In the genomic region with DNA sequence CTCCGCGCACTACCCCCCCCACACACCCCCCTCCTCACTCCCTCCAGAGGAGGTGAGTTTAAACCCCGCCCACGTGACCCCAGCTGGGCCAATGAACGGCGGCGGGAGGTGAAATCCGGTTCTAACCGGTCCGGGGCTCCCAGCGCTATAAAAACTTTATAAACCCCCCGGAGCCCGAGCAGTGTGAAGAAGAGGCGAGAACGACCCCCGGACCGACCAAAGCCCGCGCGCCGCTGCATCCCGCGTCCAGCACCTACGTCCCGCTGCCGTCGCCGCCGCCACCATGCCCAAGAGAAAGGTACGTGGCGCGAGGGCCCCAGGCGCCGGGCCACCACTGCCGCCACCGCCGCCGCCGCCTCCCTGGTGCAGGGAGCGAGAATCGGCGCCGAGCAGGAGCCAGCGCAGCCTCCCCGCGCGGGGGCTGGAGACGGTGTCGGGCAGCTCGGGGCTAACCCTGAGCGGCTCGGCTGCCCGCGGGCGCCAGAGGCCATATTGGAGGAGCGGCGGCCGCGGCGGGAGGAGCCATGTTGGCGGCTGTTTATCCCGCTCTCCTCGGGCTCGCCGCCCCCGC, we compare ENCODE assay signal across 8 cellular contexts. TPM values are rescaled to one million over a fixed set of nuclear protein-coding genes. Genes with fewer than 3 reads are reported as not detected.
A peak's percentile ranks its signal among the peaks of the same experiment; 100 is the strongest.
DNase-seq lines count a peak whose midpoint lies in the region; ATAC-seq, FAIRE-seq and TF ChIP-seq lines count a peak whose summit lies in the region.

HMGN2 (plus strand) TSS at position 111 of the 571 bp plus-strand sequence; CDS start at position 284, 173 bp downstream.

- CTCF ChIA-PET in HepG2 (lab: Yijun Ruan, JAX; ENCODE audit: low intra/inter-chr PET ratio, low total read pairs) = no interaction called here

- no peak for FAIRE-seq in HepG2 (lab: Jason Lieb, UNC)

- WGBS in HepG2 (ENCODE audit: low lambda C conversion rate) = 0% methylated on average over 4 of the region's 66 CpGs

- H3K27ac ChIP-seq in HepG2 (ENCODE audit: extremely low read length, insufficient read depth, low read length) = peak within 1 kb of the TSS; percentile 100

- TF ChIP-seq EP300 in HepG2 (IDR thresholded peaks at IDR 0.05; ENCODE audit: low read depth in 2 of 2, low read length in 2 of 2) (no peak), HepG2 (CRISPR knock-in tag; IDR thresholded peaks at IDR 0.05; ENCODE audit: borderline replicate concordance) (no peak)

- TF ChIP-seq RAD21 in HepG2 (CRISPR knock-in tag; IDR thresholded peaks at IDR 0.05) = peak; percentile 28

- TF ChIP-seq CTCF in AG09309 (IDR thresholded peaks at IDR 0.05; ENCODE audit: control insufficient read depth, insufficient read depth, low read depth, low read length, missing control alignments) = no peak
- TF ChIP-seq CTCF in HepG2 (CRISPR knock-in tag; IDR thresholded peaks at IDR 0.05) = no peak

- ATAC-seq in GM19043 (IDR thresholded peaks at IDR 0.05; ENCODE audit: low read depth, unreplicated experiment) = peak; percentile 48
- ATAC-seq in HG03342 (IDR thresholded peaks at IDR 0.05; ENCODE audit: unreplicated experiment) = peak; percentile 45
- peak; percentile 76 for ATAC-seq in HepG2

- H3K9me3 ChIP-seq in HepG2 (ENCODE audit: low read length) = no peaks in the 10 kb centered on the region

- in situ Hi-C loops in HepG2 (cut with HindIII; ENCODE audit: extremely low pct_ligation_motif_present, low pct_unique_long_range_greater_than_20kb) = no loop called here

- intact Hi-C loops in HepG2 (cut with micrococcal nuclease; ENCODE audit: unreplicated experiment) = no loop called here

- H3K9ac ChIP-seq in HepG2 (ENCODE audit: insufficient read depth, low read depth, low read length) = peak within 1 kb of the TSS; percentile 99

- peaks cover 18% of the 10 kb centered on the region for H3K79me2 ChIP-seq in HepG2 (ENCODE audit: insufficient read depth, low read length)

- H3K4me3 ChIP-seq in AG09309 (ENCODE audit: control insufficient read depth, low read depth, low read length) (peak within 1 kb of the TSS; percentile 59), HepG2 (replicated peaks in 1 of 3; ENCODE audit: insufficient read depth in 1 of 3, low read depth in 2 of 3, low read length in 3 of 3) (peak within 1 kb of the TSS; percentile 78 to 86 (median 85))

- peaks cover 4 to 51% of the 10 kb centered on the region in 2 experiments for H3K36me3 ChIP-seq in HepG2 (replicated peaks in 1 of 2; ENCODE audit: control insufficient read depth in 1 of 2, insufficient read depth in 2 of 2, low read length in 2 of 2)

- no peak within 1 kb of the TSS for H2AFZ ChIP-seq in HepG2 (ENCODE audit: low read length)

- peak within 1 kb of the TSS; percentile 96 for H3K4me2 ChIP-seq in HepG2 (ENCODE audit: low read depth, low read length)

- no TSS peak for BruUV-seq in HepG2 (replicated peaks; lab: Mats Ljungman, UMichigan)

- DNase-seq in AG09309 (ENCODE audit: low read depth) (peak; percentile 49), NCI-H69 (lab: John Stamatoyannopoulos, UW) (peak; percentile 95), dermis blood vessel endothelial cell (peak; percentile 85), HepG2 (ENCODE audit: low spot score) (peak; percentile 82)
- peak; percentile 71 to 88 for DNase-seq in activated CD4-positive, alpha-beta T cell treated with anti-CD3 and anti-CD28 coated beads, Interleukin-2, amount 50 U/mL, for 24 hours (ENCODE audit: low read depth in 1 of 2, low spot score in 1 of 2)
- peak; percentile 87 for DNase-seq in stimulated activated CD4-positive, alpha-beta T cell treated with anti-CD3 and anti-CD28 coated beads, Interleukin-2, amount 100 ng/mL, for 4 hours (ENCODE audit: low read depth)

- H3K27me3 ChIP-seq in HepG2 (ENCODE audit: control insufficient read depth in 1 of 2, insufficient read depth in 2 of 2, low read length in 2 of 2) = no peaks in the 10 kb centered on the region; a peak in 1 of 5 replicates

- H3K4me1 ChIP-seq in HepG2 (ENCODE audit: insufficient read depth, low read length) = peaks cover 31% of the 10 kb centered on the region

- H4K20me1 ChIP-seq in HepG2 (ENCODE audit: insufficient read depth, low read length) = peaks cover 12% of the 10 kb centered on the region

- TF ChIP-seq POLR2A in HepG2 (IDR thresholded peaks at IDR 0.05; ENCODE audit: insufficient read depth in 1 of 2, low read depth in 2 of 2, low read length in 2 of 2) = peak; percentile 49 to 71; a peak in 3 of 4 replicates

- POLR2A ChIA-PET in HepG2 (lab: Yijun Ruan, JAX) = interaction anchor here (0.6 to 3.1 kb wide), 6 partner anchors 8 to 160 kb away, joined by 3 to 29 read pairs (median 6); partner anchors contain the start of gene DHDDS

TF ChIP-seq in HepG2, 621 proteins besides CTCF, POLR2A, EP300 and RAD21 (continues in another document):
- TF ChIP-seq ZNF574 (CRISPR knock-in tag; IDR thresholded peaks at IDR 0.05) (peak; percentile 8; the same call in 1 of the 2 replicates), SAFB2 (CRISPR knock-in tag; IDR thresholded peaks at IDR 0.05; ENCODE audit: borderline replicate concordance, low read depth) (peak; percentile 6; the same call in 1 of the 2 replicates), ZNF773 (CRISPR knock-in tag; IDR thresholded peaks at IDR 0.05; ENCODE audit: borderline replicate concordance) (peak; percentile 35; the same call in 1 of the 2 replicates)
- TF ChIP-seq, protein P1, sequence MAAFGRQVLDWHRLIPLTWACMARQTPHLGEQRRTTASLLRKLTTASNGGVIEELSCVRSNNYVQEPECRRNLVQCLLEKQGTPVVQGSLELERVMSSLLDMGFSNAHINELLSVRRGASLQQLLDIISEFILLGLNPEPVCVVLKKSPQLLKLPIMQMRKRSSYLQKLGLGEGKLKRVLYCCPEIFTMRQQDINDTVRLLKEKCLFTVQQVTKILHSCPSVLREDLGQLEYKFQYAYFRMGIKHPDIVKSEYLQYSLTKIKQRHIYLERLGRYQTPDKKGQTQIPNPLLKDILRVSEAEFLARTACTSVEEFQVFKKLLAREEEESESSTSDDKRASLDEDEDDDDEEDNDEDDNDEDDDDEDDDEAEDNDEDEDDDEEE (CRISPR knock-in tag; IDR thresholded peaks at IDR 0.05) = peak; percentile 72; the same call in 1 of the 2 replicates
- TF ChIP-seq, protein P2, sequence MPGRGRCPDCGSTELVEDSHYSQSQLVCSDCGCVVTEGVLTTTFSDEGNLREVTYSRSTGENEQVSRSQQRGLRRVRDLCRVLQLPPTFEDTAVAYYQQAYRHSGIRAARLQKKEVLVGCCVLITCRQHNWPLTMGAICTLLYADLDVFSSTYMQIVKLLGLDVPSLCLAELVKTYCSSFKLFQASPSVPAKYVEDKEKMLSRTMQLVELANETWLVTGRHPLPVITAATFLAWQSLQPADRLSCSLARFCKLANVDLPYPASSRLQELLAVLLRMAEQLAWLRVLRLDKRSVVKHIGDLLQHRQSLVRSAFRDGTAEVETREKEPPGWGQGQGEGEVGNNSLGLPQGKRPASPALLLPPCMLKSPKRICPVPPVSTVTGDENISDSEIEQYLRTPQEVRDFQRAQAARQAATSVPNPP (CRISPR knock-in tag; IDR thresholded peaks at IDR 0.05) = 0 out of 2 replicates have a peak, but pooled peaks have one; percentile 58

RNA-seq across cellular contexts. Expression of gene HMGN2, which starts in this region (rescaled TPM):
- total RNA-seq in dermis blood vessel endothelial cell (99.9 and 301 TPM in 2 replicates), HepG2 (2016; rRNA removed; fragmentation: Illumina TruSeq; extraction: Trizol) (343 and 366 TPM in 2 replicates)
- total RNA-seq in HepG2 (2016; cell fraction: cytosol; rRNA removed; fragmentation: Illumina TruSeq; extraction: Trizol; ENCODE audit: low read depth) = 106 and 134 TPM in 2 replicates
- 330 and 394 TPM in 2 replicates for total RNA-seq in HepG2 (2016; cell fraction: insoluble cytoplasmic fraction; rRNA removed; fragmentation: Illumina TruSeq; extraction: Trizol)
- 252 and 289 TPM in 2 replicates for total RNA-seq in HepG2 (2016; cell fraction: membrane; rRNA removed; fragmentation: Illumina TruSeq; extraction: Trizol)
- total RNA-seq in HepG2 (2016; cell fraction: nucleus; rRNA removed; fragmentation: Illumina TruSeq; extraction: Trizol) = 211 and 250 TPM in 2 replicates
- 40.5 and 63.4 TPM in 2 replicates for polyA plus RNA-seq in HepG2 (2011; rRNA removed)
- 39.3 and 41.3 TPM in 2 replicates for polyA plus RNA-seq in HepG2 (2011; cell fraction: cytosol; rRNA removed)
- 64.0 and 72.1 TPM in 2 replicates for polyA plus RNA-seq in HepG2 (2011; cell fraction: nucleus; rRNA removed)
- polyA plus RNA-seq in HepG2 (2012) = 76.3 and 137 TPM in 2 replicates
- 124 and 165 TPM in 2 replicates for polyA plus RNA-seq in HepG2 (2016; cell fraction: cytosol; fragmentation: Illumina TruSeq; extraction: Trizol; ENCODE audit: low read depth)
- 554 and 565 TPM in 2 replicates for polyA plus RNA-seq in HepG2 (2016; cell fraction: insoluble cytoplasmic fraction; fragmentation: Illumina TruSeq; extraction: Trizol; ENCODE audit: low read depth)
- polyA plus RNA-seq in HepG2 (2016; cell fraction: membrane; fragmentation: Illumina TruSeq; extraction: Trizol; ENCODE audit: low read depth) = 241 and 288 TPM in 2 replicates
- polyA plus RNA-seq in HepG2 (2016; cell fraction: nucleus; fragmentation: Illumina TruSeq; extraction: Trizol; ENCODE audit: insufficient read depth, low read depth) = 428 and 433 TPM in 2 replicates
- 13.9 and 49.7 TPM in 2 replicates for polyA minus RNA-seq in HepG2 (2011; rRNA and poly(A)+ RNA removed; ENCODE audit: low replicate concordance)
- 13.2 and 16.1 TPM in 2 replicates for polyA minus RNA-seq in HepG2 (2011; cell fraction: cytosol; rRNA and poly(A)+ RNA removed)
- polyA minus RNA-seq in HepG2 (2011; cell fraction: nucleus; rRNA and poly(A)+ RNA removed) = 61.7 and 80.5 TPM in 2 replicates

Comparison
In these comparisons a context has a peak if more than half of its experiments do, and no peak if none do; other contexts are left out.
1. Peak in every context shown above with its lines: DNase-seq, ATAC-seq, H3K4me3 ChIP-seq and H3K27ac ChIP-seq.